In genomic region chr2:7639476-7639875, GRCh38 we compare ENCODE assay signal across 23 cellular contexts.
DNase-seq lines count a peak whose midpoint lies in the region; ATAC-seq and TF ChIP-seq lines count a peak whose summit lies in the region.
"Had no signal": no experiment of that assay in that cellular context is flagged by ENCODE, and none has a peak within 500 bp of the region (broad histone marks: within the 10 kb centered on the region; RNA-seq: fewer than 3 reads in every experiment).

No MANE protein-coding gene starts in this region.

- H3K27ac Mint-ChIP-seq in CD4-positive, alpha-beta memory T cell, result no peak overlapping the region
- H3K27ac Mint-ChIP-seq: CD14-positive monocyte, HFFc6 had no signal

- ATAC-seq in body of pancreas, result peak; percentile 81
- ATAC-seq: GM12878, Panc1 had no signal

- H3K36me3 ChIP-seq in body of pancreas (replicated peaks in 1 of 2; ENCODE audit: insufficient read depth in 1 of 2, low read depth in 2 of 2) (no peaks in the 10 kb centered on the region), liver (ENCODE audit: control insufficient read depth in 4 of 4, insufficient read depth in 3 of 4, low read depth in 1 of 4, low read length in 3 of 4) (no peaks in the 10 kb centered on the region), stomach (no peaks in the 10 kb centered on the region)
- no peaks in the 10 kb centered on the region for H3K36me3 ChIP-seq in CD4-positive, alpha-beta memory T cell (ENCODE audit: insufficient read depth, low read length)
- H3K36me3 ChIP-seq: SJSA1 had no signal

- H3K9me3 Mint-ChIP-seq in CD4-positive, alpha-beta memory T cell, result peaks cover 0 to 25% (median 17%) of the 10 kb centered on the region in 8 donors

- CTCF ChIA-PET in CD4-positive, alpha-beta memory T cell (lab: Charles Lee; ENCODE audit: partially characterized antibody), result interaction anchor here (1.4 kb wide), 1 partner anchor 72 kb away, joined by 3 read pairs; no protein-coding TSS in a partner anchor

- no peak overlapping the region for H3K4me3 Mint-ChIP-seq in CD4-positive, alpha-beta memory T cell
- H3K4me3 Mint-ChIP-seq: CD14-positive monocyte, HFFc6 had no signal

- TF ChIP-seq RAD21 in liver (IDR thresholded peaks at IDR 0.05), result no peak

- intact Hi-C loops in body of pancreas (cut with DNase I), result no loop called here
- intact Hi-C loops in stomach (cut with DNase I; ENCODE audit: low total_unique reads), result no loop called here
- intact Hi-C loops in CD4-positive, alpha-beta memory T cell (cut with micrococcal nuclease), result no loop called here

- H3K27ac ChIP-seq in body of pancreas, result no peak overlapping the region
- H3K27ac ChIP-seq in liver (ENCODE audit: low read depth in 1 of 2, low read length in 2 of 2), result no peak overlapping the region
- H3K27ac ChIP-seq in stomach, result no peak overlapping the region
- H3K27ac ChIP-seq in CD4-positive, alpha-beta memory T cell (ENCODE audit: low read depth, low read length), result no peak overlapping the region
- H3K27ac ChIP-seq: 22Rv1, SJSA1 had no signal

- POLR2A ChIA-PET in CD4-positive, alpha-beta memory T cell (lab: Charles Lee; ENCODE audit: partially characterized antibody), result no interaction called here

- WGBS in body of pancreas, 2 donors, result 8 to 50% methylated on average over 1 of the region's 1 CpG
- WGBS in liver, result 32% methylated on average over 1 of the region's 1 CpG
- 28 to 46% (median 35%) methylated on average over 1 of the region's 1 CpG for WGBS in stomach, 5 donors

- DNase-seq in DMS79 treated with DMSO at 0.1 percent for 48 hours (lab: John Stamatoyannopoulos, UW), result peak; percentile 9
- no peak for DNase-seq in DMS79 (lab: John Stamatoyannopoulos, UW)
- peak; percentile 55 to 77 (median 66) for DNase-seq in body of pancreas
- DNase-seq in stomach, result peak; percentile 67
- no peak for DNase-seq in CD4-positive, alpha-beta memory T cell
- DNase-seq in NCI-H1092 treated with DMSO at 0.1 percent for 48 hours (lab: John Stamatoyannopoulos, UW), result no peak
- DNase-seq in T-helper 9 cell, result no peak
- DNase-seq: AML-193, COR-L47, DMS153, EL, HFFc6, IMR-90, NCI-H146, NCI-H2081 treated with DMSO at 0.1 percent for 48 hours, NCI-H446, NCI-H526 treated with DMSO at 0.1 percent for 48 hours had no signal

- no peak overlapping the region for H3K9ac ChIP-seq in liver (ENCODE audit: low read depth in 1 of 2, low read length in 2 of 2)

- H3K27me3 Mint-ChIP-seq in CD4-positive, alpha-beta memory T cell, result peaks cover 0 to 2% of the 10 kb centered on the region in 2 donors

- TF ChIP-seq CTCF in body of pancreas (IDR thresholded peaks at IDR 0.05) (no peak), liver (IDR thresholded peaks at IDR 0.05; ENCODE audit: low read depth, low read length, missing input control) (no peak), stomach (IDR thresholded peaks at IDR 0.05) (no peak)

- TF ChIP-seq EP300 in stomach (IDR thresholded peaks at IDR 0.05), result no peak

- peaks cover 4 to 8% of the 10 kb centered on the region in 2 donors for H3K36me3 Mint-ChIP-seq in CD4-positive, alpha-beta memory T cell
- H3K36me3 Mint-ChIP-seq: CD14-positive monocyte had no signal

- H3K4me3 ChIP-seq in body of pancreas (no peak overlapping the region), liver (ENCODE audit: low read depth in 1 of 3, low read length in 3 of 3) (no peak overlapping the region), stomach (no peak overlapping the region)
- H3K4me3 ChIP-seq in CD4-positive, alpha-beta memory T cell (ENCODE audit: low read length in 2 of 2), result no peak overlapping the region
- H3K4me3 ChIP-seq: GM12878, SJSA1 had no signal

- H3K9me3 ChIP-seq in body of pancreas (peaks cover 0 to 8% (median 0%) of the 10 kb centered on the region in 3 donors), liver (ENCODE audit: control insufficient read depth in 4 of 4, low read length in 3 of 4) (peaks cover 0 to 5% (median 1%) of the 10 kb centered on the region in 4 donors), stomach (peaks cover 0 to 12% (median 10%) of the 10 kb centered on the region in 4 donors)
- peaks cover 0 to 4% of the 10 kb centered on the region in 2 donors for H3K9me3 ChIP-seq in CD4-positive, alpha-beta memory T cell (ENCODE audit: control insufficient read depth in 1 of 2, low read length in 2 of 2)
- H3K9me3 ChIP-seq: SJSA1 had no signal

- H3K4me1 Mint-ChIP-seq in CD4-positive, alpha-beta memory T cell, result peaks cover 0 to 3% (median 0%) of the 10 kb centered on the region in 4 donors
- H3K4me1 Mint-ChIP-seq: CD14-positive monocyte had no signal

- H3K4me1 ChIP-seq in body of pancreas, result peaks cover 19% of the 10 kb centered on the region
- H3K4me1 ChIP-seq in liver (ENCODE audit: control insufficient read depth in 4 of 4, insufficient read depth in 4 of 4, low read length in 3 of 4), result peaks cover 0 to 6% (median 2%) of the 10 kb centered on the region in 4 donors
- H3K4me1 ChIP-seq in stomach, result peaks cover 0 to 7% (median 3%) of the 10 kb centered on the region in 4 donors
- H3K4me1 ChIP-seq in CD4-positive, alpha-beta memory T cell (ENCODE audit: insufficient read depth, low read length), result no peaks in the 10 kb centered on the region
- H3K4me1 ChIP-seq: SJSA1 had no signal

- H3K27me3 ChIP-seq in body of pancreas (no peaks in the 10 kb centered on the region), liver (ENCODE audit: control insufficient read depth in 4 of 4, insufficient read depth in 4 of 4, low read length in 3 of 4) (no peaks in the 10 kb centered on the region), stomach (no peaks in the 10 kb centered on the region)
- H3K27me3 ChIP-seq in CD4-positive, alpha-beta memory T cell (ENCODE audit: insufficient read depth, low read length), result no peaks in the 10 kb centered on the region
- H3K27me3 ChIP-seq: SJSA1 had no signal

- TF ChIP-seq POLR2A in body of pancreas (IDR thresholded peaks at IDR 0.05) (no peak), stomach (IDR thresholded peaks at IDR 0.05) (no peak)

TF ChIP-seq in liver, 16 proteins besides CTCF, POLR2A, EP300 and RAD21:
- no peak for TF ChIP-seq NR2F2 (IDR thresholded peaks at IDR 0.05)
- TF ChIP-seq ATF3 (IDR thresholded peaks at IDR 0.05), result no peak
- peak; percentile 48 for TF ChIP-seq HNF4G (IDR thresholded peaks at IDR 0.05)
- no peak for TF ChIP-seq MAX (IDR thresholded peaks at IDR 0.05)
- peak in 1 of 2 donors; percentile 26 for TF ChIP-seq RXRA (IDR thresholded peaks at IDR 0.05)
- TF ChIP-seq EGR1 (IDR thresholded peaks at IDR 0.05; ENCODE audit: low read depth in 2 of 2), result no peak
- TF ChIP-seq HNF4A (conservative IDR thresholded peaks at IDR 0.05), result peak; percentile 61 to 79
- no peak for TF ChIP-seq YY1 (IDR thresholded peaks at IDR 0.05)
- peak; percentile 16 for TF ChIP-seq FOXA2 (IDR thresholded peaks at IDR 0.05)
- TF ChIP-seq FOXA1 (IDR thresholded peaks at IDR 0.05), result no peak
- TF ChIP-seq GABPA (IDR thresholded peaks at IDR 0.05 in 1 of 2, conservative IDR thresholded peaks at IDR 0.05 in 1 of 2), result no peak
- TF ChIP-seq TAF1 (conservative IDR thresholded peaks at IDR 0.05), result no peak
- TF ChIP-seq REST (IDR thresholded peaks at IDR 0.05), result peak; percentile 30
- TF ChIP-seq ZBTB33 (IDR thresholded peaks at IDR 0.05), result peak; percentile 39
- TF ChIP-seq SP1 (IDR thresholded peaks at IDR 0.05), result peak; percentile 40
- no peak for TF ChIP-seq JUND (IDR thresholded peaks at IDR 0.05)

Comparison
In these comparisons a context has a peak if more than half of its experiments do, and no peak if none do; other contexts are left out.
1. DNase-seq: peak in DMS79 treated with DMSO at 0.1 percent for 48 hours (single experiment), body of pancreas (4 of 4) and stomach (single experiment); none in DMS79 (single experiment), CD4-positive, alpha-beta memory T cell (0 of 5), NCI-H1092 treated with DMSO at 0.1 percent for 48 hours (single experiment) and T-helper 9 cell (single experiment).